In genomic region chr1:35876988-35877387, GRCh38 we compare ENCODE assay signal across 2 cellular contexts.
TF ChIP-seq lines count a peak whose summit lies in the region.

No MANE protein-coding gene starts in this region.

TF ChIP-seq in K562, 482 proteins besides CTCF, POLR2A, EP300 and RAD21 (continued from another document and continues in another):
- TF ChIP-seq, protein P1, sequence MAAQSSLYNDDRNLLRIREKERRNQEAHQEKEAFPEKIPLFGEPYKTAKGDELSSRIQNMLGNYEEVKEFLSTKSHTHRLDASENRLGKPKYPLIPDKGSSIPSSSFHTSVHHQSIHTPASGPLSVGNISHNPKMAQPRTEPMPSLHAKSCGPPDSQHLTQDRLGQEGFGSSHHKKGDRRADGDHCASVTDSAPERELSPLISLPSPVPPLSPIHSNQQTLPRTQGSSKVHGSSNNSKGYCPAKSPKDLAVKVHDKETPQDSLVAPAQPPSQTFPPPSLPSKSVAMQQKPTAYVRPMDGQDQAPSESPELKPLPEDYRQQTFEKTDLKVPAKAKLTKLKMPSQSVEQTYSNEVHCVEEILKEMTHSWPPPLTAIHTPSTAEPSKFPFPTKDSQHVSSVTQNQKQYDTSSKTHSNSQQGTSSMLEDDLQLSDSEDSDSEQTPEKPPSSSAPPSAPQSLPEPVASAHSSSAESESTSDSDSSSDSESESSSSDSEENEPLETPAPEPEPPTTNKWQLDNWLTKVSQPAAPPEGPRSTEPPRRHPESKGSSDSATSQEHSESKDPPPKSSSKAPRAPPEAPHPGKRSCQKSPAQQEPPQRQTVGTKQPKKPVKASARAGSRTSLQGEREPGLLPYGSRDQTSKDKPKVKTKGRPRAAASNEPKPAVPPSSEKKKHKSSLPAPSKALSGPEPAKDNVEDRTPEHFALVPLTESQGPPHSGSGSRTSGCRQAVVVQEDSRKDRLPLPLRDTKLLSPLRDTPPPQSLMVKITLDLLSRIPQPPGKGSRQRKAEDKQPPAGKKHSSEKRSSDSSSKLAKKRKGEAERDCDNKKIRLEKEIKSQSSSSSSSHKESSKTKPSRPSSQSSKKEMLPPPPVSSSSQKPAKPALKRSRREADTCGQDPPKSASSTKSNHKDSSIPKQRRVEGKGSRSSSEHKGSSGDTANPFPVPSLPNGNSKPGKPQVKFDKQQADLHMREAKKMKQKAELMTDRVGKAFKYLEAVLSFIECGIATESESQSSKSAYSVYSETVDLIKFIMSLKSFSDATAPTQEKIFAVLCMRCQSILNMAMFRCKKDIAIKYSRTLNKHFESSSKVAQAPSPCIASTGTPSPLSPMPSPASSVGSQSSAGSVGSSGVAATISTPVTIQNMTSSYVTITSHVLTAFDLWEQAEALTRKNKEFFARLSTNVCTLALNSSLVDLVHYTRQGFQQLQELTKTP (IDR thresholded peaks at IDR 0.05; ENCODE audit: low read depth in 1 of 2, partially characterized antibody in 2 of 2): peak in 1 of 2 experiments; percentile 92
- TF ChIP-seq MCM2 (IDR thresholded peaks at IDR 0.05; ENCODE audit: low read depth): no peak
- TF ChIP-seq ZNF592 (IDR thresholded peaks at IDR 0.05): no peak
- TF ChIP-seq RBM34 (IDR thresholded peaks at IDR 0.05; ENCODE audit: borderline replicate concordance, insufficient read depth, low read length): no peak
- no peak for TF ChIP-seq NFXL1 (CRISPR knock-in tag; IDR thresholded peaks at IDR 0.05)
- no peak for TF ChIP-seq LEF1 (IDR thresholded peaks at IDR 0.05)
- TF ChIP-seq ZNF695 (CRISPR knock-in tag; IDR thresholded peaks at IDR 0.05): no peak
- TF ChIP-seq E2F8 (IDR thresholded peaks at IDR 0.05; ENCODE audit: low read depth, partially characterized antibody): no peak
- no peak for TF ChIP-seq PYGO2 (tag; IDR thresholded peaks at IDR 0.05)

TF ChIP-seq in HepG2, 621 proteins besides CTCF, POLR2A, EP300 and RAD21 (continued from another document and continues in another):
- TF ChIP-seq, protein P2, sequence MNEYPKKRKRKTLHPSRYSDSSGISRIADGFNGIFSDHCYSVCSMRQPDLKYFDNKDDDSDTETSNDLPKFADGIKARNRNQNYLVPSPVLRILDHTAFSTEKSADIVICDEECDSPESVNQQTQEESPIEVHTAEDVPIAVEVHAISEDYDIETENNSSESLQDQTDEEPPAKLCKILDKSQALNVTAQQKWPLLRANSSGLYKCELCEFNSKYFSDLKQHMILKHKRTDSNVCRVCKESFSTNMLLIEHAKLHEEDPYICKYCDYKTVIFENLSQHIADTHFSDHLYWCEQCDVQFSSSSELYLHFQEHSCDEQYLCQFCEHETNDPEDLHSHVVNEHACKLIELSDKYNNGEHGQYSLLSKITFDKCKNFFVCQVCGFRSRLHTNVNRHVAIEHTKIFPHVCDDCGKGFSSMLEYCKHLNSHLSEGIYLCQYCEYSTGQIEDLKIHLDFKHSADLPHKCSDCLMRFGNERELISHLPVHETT (CRISPR knock-in tag; conservative IDR thresholded peaks at IDR 0.05): no peak
- TF ChIP-seq ZFP90 (CRISPR knock-in tag; IDR thresholded peaks at IDR 0.05; ENCODE audit: borderline replicate concordance): no peak
- TF ChIP-seq POGK (CRISPR knock-in tag; conservative IDR thresholded peaks at IDR 0.05): no peak
- TF ChIP-seq ZNF576 (CRISPR knock-in tag; IDR thresholded peaks at IDR 0.05): no peak
- TF ChIP-seq ZNF547 (CRISPR knock-in tag; IDR thresholded peaks at IDR 0.05): no peak
- no peak for TF ChIP-seq TBX3 (IDR thresholded peaks at IDR 0.05; ENCODE audit: borderline replicate concordance)
- no peak for TF ChIP-seq NCOA2 (CRISPR knock-in tag; IDR thresholded peaks at IDR 0.05)
- no peak for TF ChIP-seq ZNF512 (CRISPR knock-in tag; IDR thresholded peaks at IDR 0.05)
- no peak for TF ChIP-seq STAT6 (CRISPR knock-in tag; IDR thresholded peaks at IDR 0.05; ENCODE audit: borderline replicate concordance)
- no peak for TF ChIP-seq ZFP36 (IDR thresholded peaks at IDR 0.05; ENCODE audit: borderline replicate concordance, low read depth, low read length, partially characterized antibody)
- no peak; the same call in 1 of the 2 replicates for TF ChIP-seq ELK4 (CRISPR knock-in tag; IDR thresholded peaks at IDR 0.05; ENCODE audit: borderline replicate concordance)
- no peak for TF ChIP-seq ZNF432 (CRISPR knock-in tag; IDR thresholded peaks at IDR 0.05; ENCODE audit: borderline replicate concordance)
- no peak for TF ChIP-seq ZNF724P (CRISPR knock-in tag; IDR thresholded peaks at IDR 0.05; ENCODE audit: borderline replicate concordance)
- TF ChIP-seq NFE2L1 (CRISPR knock-in tag; IDR thresholded peaks at IDR 0.05; ENCODE audit: borderline replicate concordance): no peak
- TF ChIP-seq CENPX (CRISPR knock-in tag; IDR thresholded peaks at IDR 0.05): no peak
- TF ChIP-seq TCF7 (IDR thresholded peaks at IDR 0.05; ENCODE audit: low read depth): no peak
- TF ChIP-seq ZSCAN21 (CRISPR knock-in tag; IDR thresholded peaks at IDR 0.05; ENCODE audit: borderline replicate concordance): no peak
- no peak for TF ChIP-seq XBP1 (CRISPR knock-in tag; IDR thresholded peaks at IDR 0.05)
- no peak for TF ChIP-seq CAMTA2 (CRISPR knock-in tag; IDR thresholded peaks at IDR 0.05; ENCODE audit: borderline replicate concordance)
- peak; percentile 86 for TF ChIP-seq TGIF2 (CRISPR knock-in tag; IDR thresholded peaks at IDR 0.05)
- TF ChIP-seq ZBTB26 (CRISPR knock-in tag; IDR thresholded peaks at IDR 0.05; ENCODE audit: borderline replicate concordance): no peak
- no peak for TF ChIP-seq ZKSCAN8 (CRISPR knock-in tag; IDR thresholded peaks at IDR 0.05; ENCODE audit: borderline replicate concordance)
- peak; percentile 92 to 97 for TF ChIP-seq REST (IDR thresholded peaks at IDR 0.05; ENCODE audit: borderline replicate concordance in 1 of 2, low read depth in 1 of 2, low read length in 2 of 2)
- 0 out of 2 replicates have a peak, but pooled peaks have one; percentile 24 for TF ChIP-seq ZNF264 (CRISPR knock-in tag; IDR thresholded peaks at IDR 0.05)
- TF ChIP-seq, protein P3, sequence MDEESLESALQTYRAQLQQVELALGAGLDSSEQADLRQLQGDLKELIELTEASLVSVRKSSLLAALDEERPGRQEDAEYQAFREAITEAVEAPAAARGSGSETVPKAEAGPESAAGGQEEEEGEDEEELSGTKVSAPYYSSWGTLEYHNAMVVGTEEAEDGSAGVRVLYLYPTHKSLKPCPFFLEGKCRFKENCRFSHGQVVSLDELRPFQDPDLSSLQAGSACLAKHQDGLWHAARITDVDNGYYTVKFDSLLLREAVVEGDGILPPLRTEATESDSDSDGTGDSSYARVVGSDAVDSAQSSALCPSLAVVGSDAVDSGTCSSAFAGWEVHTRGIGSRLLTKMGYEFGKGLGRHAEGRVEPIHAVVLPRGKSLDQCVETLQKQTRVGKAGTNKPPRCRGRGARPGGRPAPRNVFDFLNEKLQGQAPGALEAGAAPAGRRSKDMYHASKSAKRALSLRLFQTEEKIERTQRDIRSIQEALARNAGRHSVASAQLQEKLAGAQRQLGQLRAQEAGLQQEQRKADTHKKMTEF (CRISPR knock-in tag; IDR thresholded peaks at IDR 0.05): no peak
- TF ChIP-seq MTF1 (CRISPR knock-in tag; IDR thresholded peaks at IDR 0.05): no peak
- no peak for TF ChIP-seq ARNT2 (CRISPR knock-in tag; IDR thresholded peaks at IDR 0.05; ENCODE audit: low read depth)
